8 cellular contexts compared by ENCODE assay signal in the genomic region with DNA sequence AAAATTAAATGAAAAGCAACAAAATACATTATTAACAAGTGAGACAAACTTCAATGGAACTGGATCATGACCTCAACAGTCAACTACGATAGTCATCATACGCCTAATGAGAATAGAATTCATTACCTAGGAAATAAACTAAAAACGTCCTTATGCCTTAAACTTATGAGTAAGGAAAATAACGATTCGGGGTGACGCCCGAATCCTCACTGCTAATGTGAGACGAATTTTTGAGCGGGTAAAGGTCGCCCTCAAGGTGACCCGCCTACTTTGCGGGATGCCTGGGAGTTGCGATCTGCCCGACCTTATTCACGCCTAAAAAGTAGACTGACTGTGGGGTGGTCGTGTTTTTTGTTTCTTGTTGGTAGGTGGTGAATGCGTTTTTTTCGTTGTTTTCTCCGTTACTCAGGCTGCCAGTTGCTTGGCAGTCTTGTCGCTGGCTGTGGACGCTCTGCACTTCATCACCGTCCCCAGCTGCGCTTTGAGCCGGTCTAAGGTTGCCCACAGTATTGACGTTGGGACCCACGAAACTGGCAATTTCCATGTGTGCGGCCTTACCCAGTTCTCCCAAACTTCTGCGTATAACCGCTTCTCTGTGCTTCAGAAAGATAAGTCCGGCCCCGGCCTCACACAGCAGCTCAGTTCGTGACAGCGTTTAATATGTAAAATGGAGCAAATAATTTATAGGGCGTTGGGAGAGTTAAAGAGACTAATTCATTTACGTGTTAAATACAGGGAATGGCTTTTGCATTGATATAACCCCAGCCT. TPM values are rescaled to one million over a fixed set of nuclear protein-coding genes. Genes with fewer than 3 reads are reported as not detected.
DNase-seq lines count a peak whose midpoint lies in the region; ATAC-seq and TF ChIP-seq lines count a peak whose summit lies in the region.

No MANE protein-coding gene starts in this region.

- H3K4me3 ChIP-seq in colonic mucosa (peak overlapping the region; percentile 57), left lung (peak overlapping the region; percentile 73 to 75)

- H3K27ac ChIP-seq in colonic mucosa = peak overlapping the region; percentile 90
- peak overlapping the region; percentile 97 to 98 for H3K27ac ChIP-seq in left lung

- TF ChIP-seq POLR2A in GM19099 (IDR thresholded peaks at IDR 0.05; ENCODE audit: extremely low read depth, insufficient read length, low read depth) = peak; percentile 100

- H3K9me3 ChIP-seq in colonic mucosa = no peaks in the 10 kb centered on the region
- no peaks in the 10 kb centered on the region for H3K9me3 ChIP-seq in left lung

- H3K4me1 ChIP-seq in colonic mucosa (peaks cover 14% of the 10 kb centered on the region), left lung (peaks cover 30 to 56% of the 10 kb centered on the region in 2 donors)

- H3K27me3 ChIP-seq in colonic mucosa (no peaks in the 10 kb centered on the region), left lung (no peaks in the 10 kb centered on the region)

- intact Hi-C loops in colonic mucosa (cut with DNase I) = no loop called here
- intact Hi-C loops in left lung (cut with DNase I) = no loop called here

- H3K36me3 ChIP-seq in colonic mucosa = no peaks in the 10 kb centered on the region
- H3K36me3 ChIP-seq in left lung = peaks cover 0 to 30% of the 10 kb centered on the region in 2 donors

- TF ChIP-seq CTCF in colonic mucosa (IDR thresholded peaks at IDR 0.05) = no peak
- no peak for TF ChIP-seq CTCF in left lung (IDR thresholded peaks at IDR 0.05)

- ATAC-seq in HG03432 (IDR thresholded peaks at IDR 0.05; ENCODE audit: unreplicated experiment) (peak; percentile 61), left lung (peak; percentile 68)

- DNase-seq in AML-193 (lab: John Stamatoyannopoulos, UW) (peak; percentile 96 to 97), NCI-H510A treated with DMSO at 0.1 percent for 48 hours (lab: John Stamatoyannopoulos, UW) (peak; percentile 80), colonic mucosa (peak; percentile 92), left lung (peak; percentile 84 to 85)
- DNase-seq in activated CD4-positive, alpha-beta T cell treated with anti-CD3 and anti-CD28 coated beads for 4 hours = peak; percentile 77 to 84
- DNase-seq in stimulated activated CD4-positive, alpha-beta T cell treated with anti-CD3 and anti-CD28 coated beads, Interleukin-2, amount 100 ng/mL, for 4 hours (ENCODE audit: low read depth) = peak; percentile 81

- H3K9ac ChIP-seq in colonic mucosa (ENCODE audit: low read depth in 2 of 2, low read length in 2 of 2) = peak overlapping the region; percentile 62 to 98

RNA-seq across cellular contexts. Expression of gene POLDIP3, which starts 0.6 kb away (rescaled TPM):
- total RNA-seq in colonic mucosa = 10 to 100 TPM; 55.0 to 68.2 TPM
- 10 to 100 TPM; 56.6 to 61.6 TPM for total RNA-seq in left lung

RNA-seq across cellular contexts. Expression of gene ATP5MGL, which starts 25.1 kb away (rescaled TPM):
- total RNA-seq in colonic mucosa (under 1 TPM in 1 of 2 donors, not detected in 1; 0.44 TPM), left lung (1 to 10 TPM in 1 of 2 donors, under 1 TPM in 1; 0.60 to 1.2 TPM)

RNA-seq across cellular contexts. Expression of gene CYB5R3, which starts 33.9 kb away (rescaled TPM):
- total RNA-seq in colonic mucosa (100 to 1,000 TPM; 105 to 133 TPM), left lung (100 to 1,000 TPM; 250 to 265 TPM)

Comparison
In these comparisons a context has a peak if more than half of its experiments do, and no peak if none do; other contexts are left out.
1. Peak in every context shown above with its lines: DNase-seq, ATAC-seq, H3K4me3 ChIP-seq and H3K27ac ChIP-seq.